In genomic region chr15:44426975-44427755, GRCh38 we compare ENCODE assay signal across 2 cellular contexts.
A peak's percentile ranks its signal among the peaks of the same experiment; 100 is the strongest.
TF ChIP-seq lines count a peak whose summit lies in the region.

TSS of gene CTDSPL2 (plus strand) at chr15:44427629. CDS start at chr15:44459015, 31,386 bp downstream.

TF ChIP-seq in IMR-90, 13 proteins besides CTCF, POLR2A, EP300 and RAD21:
- no peak for TF ChIP-seq ELK1 (IDR thresholded peaks at IDR 0.05; ENCODE audit: borderline replicate concordance, low read depth, low read length)
- TF ChIP-seq MXI1 (IDR thresholded peaks at IDR 0.05; ENCODE audit: borderline replicate concordance, low read depth, low read length): peak; percentile 28; the same call in 1 of the 2 replicates
- TF ChIP-seq RFX5 (IDR thresholded peaks at IDR 0.05; ENCODE audit: low read depth, low read length): no peak
- no peak for TF ChIP-seq BHLHE40 (IDR thresholded peaks at IDR 0.05; ENCODE audit: low read depth, low read length)
- peak; percentile 76; the same call in 1 of the 2 replicates for TF ChIP-seq CHD1 (IDR thresholded peaks at IDR 0.05; ENCODE audit: low read depth, low read length)
- no peak for TF ChIP-seq RCOR1 (IDR thresholded peaks at IDR 0.05; ENCODE audit: insufficient replicate concordance, low read length)
- no peak for TF ChIP-seq USF2 (IDR thresholded peaks at IDR 0.05; ENCODE audit: low read depth, low read length)
- no peak for TF ChIP-seq NFE2L2 (IDR thresholded peaks at IDR 0.05; ENCODE audit: low read depth, low read length)
- no peak for TF ChIP-seq MAFK (IDR thresholded peaks at IDR 0.05; ENCODE audit: low read depth, low read length)
- TF ChIP-seq SMC3 (IDR thresholded peaks at IDR 0.05; ENCODE audit: low read depth, low read length): no peak
- peak; percentile 99 for TF ChIP-seq MAZ (IDR thresholded peaks at IDR 0.05; ENCODE audit: borderline replicate concordance, low read depth, low read length)

TF ChIP-seq in endothelial cell of umbilical vein, 7 proteins besides CTCF, POLR2A, EP300 and RAD21:
- no peak for TF ChIP-seq JUN (IDR thresholded peaks at IDR 0.05; ENCODE audit: borderline replicate concordance, insufficient read depth, insufficient read length, low read depth)
- TF ChIP-seq EZH2 (IDR thresholded peaks at IDR 0.05; ENCODE audit: borderline replicate concordance, low read depth, low read length, severe bottlenecking): no peak
- peak; percentile 47 for TF ChIP-seq POLR2AphosphoS5 (IDR thresholded peaks at IDR 0.05; ENCODE audit: insufficient read depth, low read depth, low read length)
- TF ChIP-seq MAX (IDR thresholded peaks at IDR 0.05; ENCODE audit: insufficient read depth, insufficient read length): peak; percentile 31
- peak; percentile 19 for TF ChIP-seq MYC (IDR thresholded peaks at IDR 0.05; ENCODE audit: low read depth, low read length)
- no peak for TF ChIP-seq GATA2 (IDR thresholded peaks at IDR 0.05; ENCODE audit: insufficient read depth, insufficient read length, low read depth, low read length)
- TF ChIP-seq FOS (IDR thresholded peaks at IDR 0.05; ENCODE audit: borderline replicate concordance, insufficient read depth, low read length): no peak
